ENCODE assay signal across 24 cellular contexts in the genomic region with DNA sequence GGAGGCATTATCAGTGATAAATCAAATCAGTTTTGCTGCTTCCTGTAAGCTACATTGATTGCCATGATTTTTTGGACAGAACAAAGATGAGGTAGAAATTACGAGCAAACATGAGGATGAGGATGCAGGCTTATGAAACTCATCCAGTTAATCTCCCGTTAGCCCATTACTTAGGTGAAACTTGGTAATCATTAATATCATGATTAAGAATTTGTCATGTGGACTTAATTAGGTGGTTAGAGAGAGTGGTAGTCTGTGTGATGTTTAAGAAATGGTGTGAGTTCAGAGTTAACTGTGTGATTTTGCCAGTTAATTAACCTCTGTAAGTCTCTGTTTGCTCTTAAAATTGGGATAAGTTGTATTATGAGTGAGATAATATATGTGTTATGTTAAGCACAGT.
"Had no signal": no experiment of that assay in that cellular context is flagged by ENCODE, and none has a peak within 500 bp of the region (broad histone marks: within the 10 kb centered on the region; RNA-seq: fewer than 3 reads in every experiment).

No MANE protein-coding gene starts in this region.

- H3K27ac ChIP-seq: colonic mucosa, epithelial cell of prostate, esophagus muscularis mucosa, foreskin keratinocyte, gastroesophageal sphincter, lower lobe of right lung had no signal

- H3K4me3 ChIP-seq: colonic mucosa, esophagus muscularis mucosa, gastroesophageal sphincter, heart right ventricle, left lung, lower lobe of right lung, mucosa of descending colon had no signal

- H3K9me3 ChIP-seq: colonic mucosa, esophagus muscularis mucosa, gastroesophageal sphincter, heart right ventricle, left lung, lower lobe of right lung, mucosa of descending colon had no signal

- H3K27me3 ChIP-seq: colonic mucosa, esophagus muscularis mucosa, foreskin keratinocyte, gastroesophageal sphincter, heart right ventricle, left lung had no signal

- H3K36me3 ChIP-seq: colonic mucosa, esophagus muscularis mucosa, gastroesophageal sphincter, heart right ventricle, left lung, lower lobe of right lung had no signal

- H3K4me1 ChIP-seq: colonic mucosa, foreskin keratinocyte had no signal

- ATAC-seq: effector memory CD8-positive, alpha-beta T cell; foreskin keratinocyte; gastroesophageal sphincter; left cardiac atrium; left lung; lower lobe of right lung; mucosa of descending colon had no signal

- DNase-seq: colonic mucosa; cortex of kidney; effector CD8-positive, alpha-beta T cell; effector memory CD8-positive, alpha-beta T cell; endodermal cell; foreskin keratinocyte; glutamatergic neuron; head of caudate nucleus; heart right ventricle; hypothalamus; immature natural killer cell; islet precursor cell; kidney; kidney glomerular epithelial cell; left cardiac atrium; left lung; left ventricle myocardium superior; lower lobe of right lung; mesenchymal stem cell; mucosa of descending colon; naive B cell had no signal
